27 cellular contexts compared by ENCODE assay signal in genomic region chr2:6911721-6912120, GRCh38. TPM values are rescaled to one million over a fixed set of nuclear protein-coding genes. Genes with fewer than 3 reads are reported as not detected.
DNase-seq lines count a peak whose midpoint lies in the region; ATAC-seq and TF ChIP-seq lines count a peak whose summit lies in the region.
"Had no signal": no experiment of that assay in that cellular context is flagged by ENCODE, and none has a peak within 500 bp of the region (broad histone marks: within the 10 kb centered on the region; RNA-seq: fewer than 3 reads in every experiment).

No MANE protein-coding gene starts in this region.

- H3K27me3 ChIP-seq in CD4-positive, alpha-beta T cell (ENCODE audit: control insufficient read depth, insufficient read depth, low read length), result no peaks in the 10 kb centered on the region
- H3K27me3 ChIP-seq: breast epithelium, esophagus muscularis mucosa, left lung, SJSA1, upper lobe of right lung had no signal

- no peak for ATAC-seq in CD4-positive, alpha-beta T cell (ENCODE audit: poor library complexity)
- no peak for ATAC-seq in GM18520 (IDR thresholded peaks at IDR 0.05; ENCODE audit: unreplicated experiment)
- no peak for ATAC-seq in GM21717 (IDR thresholded peaks at IDR 0.05; ENCODE audit: unreplicated experiment)
- ATAC-seq: A549, left lung, upper lobe of right lung had no signal

- peaks cover 3% of the 10 kb centered on the region for H3K27me3 Mint-ChIP-seq in activated CD4-positive, alpha-beta T cell treated with anti-CD3 and anti-CD28 coated beads, Interleukin-2, amount 10 ng/mL, durations not matched to agents 24 days and 14 days
- no peaks in the 10 kb centered on the region for H3K27me3 Mint-ChIP-seq in CD4-positive, alpha-beta T cell
- peaks cover 16% of the 10 kb centered on the region for H3K27me3 Mint-ChIP-seq in activated T-helper 1 cell treated with anti-CD3 and anti-CD28 coated beads, Interleukin-12 subunit alpha, Interleukin-12 subunit beta, Interleukin-2, Interleukin-4 antibody, amounts not matched to agents 30 ng/mL and 10 ng/mL and 1 ng/mL, durations not matched to agents 14 hours and 24 hours and 36 hours (ENCODE audit: insufficient read depth)
- H3K27me3 Mint-ChIP-seq: B cell had no signal

- peak overlapping the region; percentile 81 for H3K4me3 Mint-ChIP-seq in activated CD4-positive, alpha-beta T cell treated with anti-CD3 and anti-CD28 coated beads, Interleukin-2, amount 10 ng/mL, durations not matched to agents 24 days and 14 days
- peak overlapping the region; percentile 17 for H3K4me3 Mint-ChIP-seq in CD4-positive, alpha-beta T cell
- peak overlapping the region; percentile 36 for H3K4me3 Mint-ChIP-seq in activated T-helper 1 cell treated with anti-CD3 and anti-CD28 coated beads, Interleukin-12 subunit alpha, Interleukin-12 subunit beta, Interleukin-2, Interleukin-4 antibody, amounts not matched to agents 30 ng/mL and 10 ng/mL and 1 ng/mL, durations not matched to agents 14 hours and 24 hours and 36 hours
- H3K4me3 Mint-ChIP-seq: B cell, endodermal cell had no signal

- no peaks in the 10 kb centered on the region for H3K9me3 ChIP-seq in CD4-positive, alpha-beta T cell (ENCODE audit: control insufficient read depth, low read length)
- H3K9me3 ChIP-seq: A549, breast epithelium, esophagus muscularis mucosa, left lung, SJSA1, upper lobe of right lung had no signal

- H3K27ac ChIP-seq in CD4-positive, alpha-beta T cell (ENCODE audit: low read depth, low read length), result peak overlapping the region; percentile 26
- H3K27ac ChIP-seq: A549, breast epithelium, esophagus muscularis mucosa, GM23248, hepatocyte, left lung, SJSA1, upper lobe of right lung had no signal

- intact Hi-C loops in activated CD4-positive, alpha-beta T cell treated with anti-CD3 and anti-CD28 coated beads, Interleukin-2, amount 10 ng/mL, durations not matched to agents 24 days and 14 days (cut with micrococcal nuclease), result loop anchor here (2.0 kb wide), 2 partner anchors 15 to 29 kb away; no protein-coding TSS in a partner anchor
- intact Hi-C loops in CD4-positive, alpha-beta T cell (cut with DNase I, micrococcal nuclease), result loop anchor here (5.0 to 10.0 kb wide), 3 partner anchors 34 to 1773 kb away; partner anchors contain the start of genes ID2 (in 1 of the 2) and RSAD2 (in 1 of the 2)
- intact Hi-C loops in activated T-helper 1 cell treated with anti-CD3 and anti-CD28 coated beads, Interleukin-12 subunit alpha, Interleukin-12 subunit beta, Interleukin-2, Interleukin-4 antibody, amounts not matched to agents 30 ng/mL and 10 ng/mL and 1 ng/mL, durations not matched to agents 14 hours and 24 hours and 36 hours (cut with micrococcal nuclease), result no loop called here

- TF ChIP-seq CTCF in CD4-positive, alpha-beta T cell (IDR thresholded peaks at IDR 0.05), result no peak

- DNase-seq in activated CD4-positive, alpha-beta T cell treated with anti-CD3 and anti-CD28 coated beads, Interleukin-2, amount 10 ng/mL, durations not matched to agents 24 days and 14 days, result no peak
- no peak for DNase-seq in activated CD4-positive, alpha-beta T cell treated with anti-CD3 and anti-CD28 coated beads for 48 hours
- no peak for DNase-seq in CD4-positive, alpha-beta T cell
- DNase-seq in activated T-helper 1 cell treated with anti-CD3 and anti-CD28 coated beads, Interleukin-12 subunit alpha, Interleukin-12 subunit beta, Interleukin-2, Interleukin-4 antibody, amounts not matched to agents 30 ng/mL and 10 ng/mL and 1 ng/mL, durations not matched to agents 14 hours and 24 hours and 36 hours (ENCODE audit: low spot score), result no peak
- DNase-seq in islet precursor cell (peak; percentile 22), C1 segment of cervical spinal cord (lab: John Stamatoyannopoulos, UW) (no peak)
- DNase-seq: activated CD4-positive, alpha-beta T cell treated with anti-CD3 and anti-CD28 coated beads, Interleukin-2, amount 50 U/mL, for 4 hours; amniotic stem cell; EL; endodermal cell; GM23248; left lung; mesendoderm; NCI-H1105; NCI-H1930; NCI-H69; occipital lobe; upper lobe of right lung had no signal

- peaks cover 82% of the 10 kb centered on the region for H3K4me1 Mint-ChIP-seq in activated CD4-positive, alpha-beta T cell treated with anti-CD3 and anti-CD28 coated beads, Interleukin-2, amount 10 ng/mL, durations not matched to agents 24 days and 14 days
- peaks cover 97% of the 10 kb centered on the region for H3K4me1 Mint-ChIP-seq in CD4-positive, alpha-beta T cell (ENCODE audit: low read depth)
- peaks cover 88% of the 10 kb centered on the region for H3K4me1 Mint-ChIP-seq in activated T-helper 1 cell treated with anti-CD3 and anti-CD28 coated beads, Interleukin-12 subunit alpha, Interleukin-12 subunit beta, Interleukin-2, Interleukin-4 antibody, amounts not matched to agents 30 ng/mL and 10 ng/mL and 1 ng/mL, durations not matched to agents 14 hours and 24 hours and 36 hours (ENCODE audit: low read depth)
- H3K4me1 Mint-ChIP-seq: endodermal cell had no signal

- peak overlapping the region; percentile 87 for H3K27ac Mint-ChIP-seq in activated CD4-positive, alpha-beta T cell treated with anti-CD3 and anti-CD28 coated beads, Interleukin-2, amount 10 ng/mL, durations not matched to agents 24 days and 14 days
- peak overlapping the region; percentile 85 for H3K27ac Mint-ChIP-seq in CD4-positive, alpha-beta T cell
- H3K27ac Mint-ChIP-seq in activated T-helper 1 cell treated with anti-CD3 and anti-CD28 coated beads, Interleukin-12 subunit alpha, Interleukin-12 subunit beta, Interleukin-2, Interleukin-4 antibody, amounts not matched to agents 30 ng/mL and 10 ng/mL and 1 ng/mL, durations not matched to agents 14 hours and 24 hours and 36 hours, result no peak overlapping the region
- H3K27ac Mint-ChIP-seq: B cell, endodermal cell had no signal

- CTCF ChIA-PET in CD4-positive, alpha-beta T cell (lab: Charles Lee), result interaction anchor here (1.5 to 1.7 kb wide), 2 partner anchors 14 to 16 kb away, joined by 3 to 6 read pairs; no protein-coding TSS in a partner anchor

- POLR2A ChIA-PET in CD4-positive, alpha-beta T cell (lab: Charles Lee), result interaction anchor here (1.0 to 3.8 kb wide), 6 partner anchors 15 to 146 kb away, joined by 3 to 21 read pairs (median 9); partner anchors contain the start of genes CMPK2 and RSAD2

- no peaks in the 10 kb centered on the region for H3K9me3 Mint-ChIP-seq in activated CD4-positive, alpha-beta T cell treated with anti-CD3 and anti-CD28 coated beads, Interleukin-2, amount 10 ng/mL, durations not matched to agents 24 days and 14 days
- no peaks in the 10 kb centered on the region for H3K9me3 Mint-ChIP-seq in CD4-positive, alpha-beta T cell
- no peaks in the 10 kb centered on the region for H3K9me3 Mint-ChIP-seq in activated T-helper 1 cell treated with anti-CD3 and anti-CD28 coated beads, Interleukin-12 subunit alpha, Interleukin-12 subunit beta, Interleukin-2, Interleukin-4 antibody, amounts not matched to agents 30 ng/mL and 10 ng/mL and 1 ng/mL, durations not matched to agents 14 hours and 24 hours and 36 hours
- H3K9me3 Mint-ChIP-seq: endodermal cell had no signal

- peaks cover 28% of the 10 kb centered on the region for H3K36me3 Mint-ChIP-seq in activated CD4-positive, alpha-beta T cell treated with anti-CD3 and anti-CD28 coated beads, Interleukin-2, amount 10 ng/mL, durations not matched to agents 24 days and 14 days (ENCODE audit: low read depth)
- H3K36me3 Mint-ChIP-seq in CD4-positive, alpha-beta T cell (ENCODE audit: low read depth), result no peaks in the 10 kb centered on the region
- peaks cover 13% of the 10 kb centered on the region for H3K36me3 Mint-ChIP-seq in activated T-helper 1 cell treated with anti-CD3 and anti-CD28 coated beads, Interleukin-12 subunit alpha, Interleukin-12 subunit beta, Interleukin-2, Interleukin-4 antibody, amounts not matched to agents 30 ng/mL and 10 ng/mL and 1 ng/mL, durations not matched to agents 14 hours and 24 hours and 36 hours (ENCODE audit: low read depth)

RNA-seq across cellular contexts. Expression of gene RNF144A, which starts 5.5 kb away (rescaled TPM):
- 22.1 and 23.0 TPM in 2 replicates for total RNA-seq in activated CD4-positive, alpha-beta T cell treated with anti-CD3 and anti-CD28 coated beads, Interleukin-2, amount 10 ng/mL, durations not matched to agents 24 days and 14 days
- 10 to 100 TPM; 39.0 to 40.1 TPM for total RNA-seq in CD4-positive, alpha-beta T cell
- 14.4 and 16.6 TPM in 2 replicates for total RNA-seq in activated T-helper 1 cell treated with anti-CD3 and anti-CD28 coated beads, Interleukin-12 subunit alpha, Interleukin-12 subunit beta, Interleukin-2, Interleukin-4 antibody, amounts not matched to agents 30 ng/mL and 10 ng/mL and 1 ng/mL, durations not matched to agents 14 hours and 24 hours and 36 hours

RNA-seq across cellular contexts. Expression of gene RSAD2, which starts 34.1 kb away (rescaled TPM):
- total RNA-seq in activated CD4-positive, alpha-beta T cell treated with anti-CD3 and anti-CD28 coated beads, Interleukin-2, amount 10 ng/mL, durations not matched to agents 24 days and 14 days, result 2.0 and 2.4 TPM in 2 replicates
- 1 to 10 TPM; 3.9 to 4.6 TPM for total RNA-seq in CD4-positive, alpha-beta T cell
- 2.2 and 2.4 TPM in 2 replicates for total RNA-seq in activated T-helper 1 cell treated with anti-CD3 and anti-CD28 coated beads, Interleukin-12 subunit alpha, Interleukin-12 subunit beta, Interleukin-2, Interleukin-4 antibody, amounts not matched to agents 30 ng/mL and 10 ng/mL and 1 ng/mL, durations not matched to agents 14 hours and 24 hours and 36 hours
- total RNA-seq: GM23248, myocyte, SJSA1 had no signal

RNA-seq across cellular contexts. Expression of gene CMPK2, which starts 46.0 kb away (rescaled TPM):
- 6.4 and 6.9 TPM in 2 replicates for total RNA-seq in activated CD4-positive, alpha-beta T cell treated with anti-CD3 and anti-CD28 coated beads, Interleukin-2, amount 10 ng/mL, durations not matched to agents 24 days and 14 days
- 1 to 10 TPM; 6.5 to 7.6 TPM for total RNA-seq in CD4-positive, alpha-beta T cell
- 4.1 and 7.4 TPM in 2 replicates for total RNA-seq in activated T-helper 1 cell treated with anti-CD3 and anti-CD28 coated beads, Interleukin-12 subunit alpha, Interleukin-12 subunit beta, Interleukin-2, Interleukin-4 antibody, amounts not matched to agents 30 ng/mL and 10 ng/mL and 1 ng/mL, durations not matched to agents 14 hours and 24 hours and 36 hours
- total RNA-seq: GM23248 had no signal

Comparison
In these comparisons a context has a peak if more than half of its experiments do, and no peak if none do; other contexts are left out.
1. H3K4me3 Mint-ChIP-seq: peak in every context shown above with its lines; median percentile 81 in activated CD4-positive, alpha-beta T cell treated with anti-CD3 and anti-CD28 coated beads, Interleukin-2, amount 10 ng/mL, durations not matched to agents 24 days and 14 days; 36 in activated T-helper 1 cell treated with anti-CD3 and anti-CD28 coated beads, Interleukin-12 subunit alpha, Interleukin-12 subunit beta, Interleukin-2, Interleukin-4 antibody, amounts not matched to agents 30 ng/mL and 10 ng/mL and 1 ng/mL, durations not matched to agents 14 hours and 24 hours and 36 hours; 17 in CD4-positive, alpha-beta T cell.